ENCODE assay signal across 26 cellular contexts in genomic region chr17:39130205-39130604, GRCh38. TPM values are rescaled to one million over a fixed set of nuclear protein-coding genes. Genes with fewer than 3 reads are reported as not detected.
DNase-seq lines count a peak whose midpoint lies in the region; ATAC-seq, FAIRE-seq and TF ChIP-seq lines count a peak whose summit lies in the region.
"Had no signal": no experiment of that assay in that cellular context is flagged by ENCODE, and none has a peak within 500 bp of the region (broad histone marks: within the 10 kb centered on the region; RNA-seq: fewer than 3 reads in every experiment).

No MANE protein-coding gene starts in this region.

- no peak overlapping the region for H2AFZ ChIP-seq in K562 (ENCODE audit: low read depth, low read length)

- no peaks in the 10 kb centered on the region for H3K9me1 ChIP-seq in K562 (ENCODE audit: control insufficient read depth, insufficient read depth, low read length)

- no peaks in the 10 kb centered on the region for H4K20me1 ChIP-seq in K562 (replicated peaks; ENCODE audit: control insufficient read depth, insufficient read depth, low read length)
- H4K20me1 ChIP-seq: BLaER1 had no signal

- 87 to 96% (median 96%) methylated on average over 3 of the region's 3 CpGs for WGBS in heart left ventricle, 4 donors
- WGBS in K562 (ENCODE audit: insufficient coverage, low coverage, missing lambda C conversion rate): 53% methylated on average over 3 of the region's 3 CpGs

- ATAC-seq in heart left ventricle: no peak
- ATAC-seq in K562: no peak
- ATAC-seq: CD8-positive, alpha-beta T cell had no signal

- H3K27ac Mint-ChIP-seq in nephron: peak overlapping the region in 2 of 3 experiments; percentile 15 to 63
- H3K27ac Mint-ChIP-seq: CD14-positive monocyte; CD4-positive, alpha-beta T cell; CD8-positive, alpha-beta T cell had no signal

- H3K36me3 ChIP-seq in left ventricle myocardium inferior: no peaks in the 10 kb centered on the region
- peaks cover 0 to 4% (median 0%) of the 10 kb centered on the region in 9 donors for H3K36me3 ChIP-seq in heart left ventricle
- no peaks in the 10 kb centered on the region for H3K36me3 ChIP-seq in HEK293 (ENCODE audit: control insufficient read depth in 2 of 2, insufficient read depth in 1 of 2, low read length in 2 of 2)
- H3K36me3 ChIP-seq in K562 (ENCODE audit: control insufficient read depth, insufficient read depth, low read length): no peaks in the 10 kb centered on the region
- H3K36me3 ChIP-seq: BE2C, BLaER1 had no signal

- DNase-seq in left ventricle myocardium inferior (no peak), heart left ventricle (no peak), K562 (ENCODE audit: extremely low read depth in 1 of 4, low spot score in 3 of 4) (no peak), NCI-H510A treated with DMSO at 0.1 percent for 48 hours (lab: John Stamatoyannopoulos, UW) (no peak), iPS-NIHi7 (ENCODE audit: extremely low spot score) (no peak), cerebellum (ENCODE audit: low spot score) (no peak)
- DNase-seq: 8988T; ACHN; BE2C; C1 segment of cervical spinal cord; Caco-2; Calu3; CD4-positive, alpha-beta T cell; CD8-positive, alpha-beta T cell; DMS79 treated with DMSO at 0.1 percent for 48 hours; GF-D8 had no signal

- FAIRE-seq in K562 (lab: Jason Lieb, UNC): no peak
- FAIRE-seq: D721Med, G401.6, GM12891, GM19239 had no signal

- H3K27me3 ChIP-seq in left ventricle myocardium inferior (ENCODE audit: low read depth) (peaks cover 4% of the 10 kb centered on the region), heart left ventricle (no peaks in the 10 kb centered on the region), K562 (ENCODE audit: control insufficient read depth in 2 of 2, insufficient read depth in 2 of 2, low read length in 2 of 2) (peaks cover 13 to 29% of the 10 kb centered on the region in 2 experiments)
- H3K27me3 ChIP-seq: BE2C, BLaER1 had no signal

- no peak overlapping the region for H3K9ac ChIP-seq in K562 (ENCODE audit: insufficient read depth in 1 of 2, low read depth in 2 of 2, low read length in 2 of 2)
- H3K9ac ChIP-seq: BLaER1 had no signal

- in situ Hi-C loops in K562 (cut with MboI): no loop called here

- H3K27ac ChIP-seq in left ventricle myocardium inferior (replicated peaks) (peak overlapping the region; percentile 66), heart left ventricle (no peak overlapping the region), HEK293 (ENCODE audit: extremely low read depth, low read depth, low read length) (no peak overlapping the region), K562 (ENCODE audit: extremely low read depth, low read depth, low read length) (no peak overlapping the region)
- H3K27ac ChIP-seq: BLaER1 had no signal

- TF ChIP-seq EP300 in K562 (IDR thresholded peaks at IDR 0.05; ENCODE audit: low read length): no peak

- H3K4me1 ChIP-seq in left ventricle myocardium inferior (peaks cover 19% of the 10 kb centered on the region), heart left ventricle (peaks cover 0 to 23% (median 2%) of the 10 kb centered on the region in 12 donors), HEK293 (ENCODE audit: control insufficient read depth, insufficient read depth, low read length) (no peaks in the 10 kb centered on the region), K562 (replicated peaks in 1 of 2; ENCODE audit: control insufficient read depth in 2 of 2, insufficient read depth in 2 of 2, low read length in 2 of 2) (peaks cover 5 to 9% of the 10 kb centered on the region in 2 experiments; a peak in 3 of 5 replicates)
- H3K4me1 ChIP-seq: BE2C, Caco-2 had no signal

- H3K4me3 Mint-ChIP-seq in nephron: no peak overlapping the region
- H3K4me3 Mint-ChIP-seq: CD14-positive monocyte; CD4-positive, alpha-beta T cell; CD8-positive, alpha-beta T cell had no signal

- TF ChIP-seq RAD21 in K562 (CRISPR knock-in tag; conservative IDR thresholded peaks at IDR 0.05 in 1 of 2, IDR thresholded peaks at IDR 0.05 in 1 of 2): no peak

- H3K79me2 ChIP-seq in K562 (ENCODE audit: control insufficient read depth, insufficient read depth, low read length): no peaks in the 10 kb centered on the region

- intact Hi-C loops in left ventricle myocardium inferior (cut with micrococcal nuclease): no loop called here
- intact Hi-C loops in heart left ventricle (cut with DNase I): no loop called here
- intact Hi-C loops in K562 (cut with micrococcal nuclease): no loop called here

- no peak overlapping the region for H3K4me3 ChIP-seq in left ventricle myocardium inferior
- no peak overlapping the region for H3K4me3 ChIP-seq in heart left ventricle
- no peak overlapping the region for H3K4me3 ChIP-seq in HEK293 (ENCODE audit: low read depth, low read length)
- H3K4me3 ChIP-seq in K562: no peak overlapping the region
- H3K4me3 ChIP-seq: BLaER1 had no signal

- peaks cover 15% of the 10 kb centered on the region for H3K27me3 Mint-ChIP-seq in nephron (ENCODE audit: low read depth)
- H3K27me3 Mint-ChIP-seq: CD4-positive, alpha-beta T cell had no signal

- POLR2A ChIA-PET in HEK293 (lab: Yijun Ruan, JAX): no interaction called here
- POLR2A ChIA-PET in K562 (lab: Yijun Ruan, JAX): no interaction called here

- H3K36me3 Mint-ChIP-seq in nephron (ENCODE audit: low read depth): no peaks in the 10 kb centered on the region
- H3K36me3 Mint-ChIP-seq: CD14-positive monocyte had no signal

- H3K4me2 ChIP-seq in K562 (ENCODE audit: insufficient read depth, low read length): no peak overlapping the region
- H3K4me2 ChIP-seq: BLaER1 had no signal

- CTCF ChIA-PET in HEK293 (lab: Yijun Ruan, JAX): no interaction called here
- CTCF ChIA-PET in K562 (lab: Yijun Ruan, JAX; ENCODE audit: low intra/inter-chr PET ratio): no interaction called here

- TF ChIP-seq CTCF in left ventricle myocardium inferior (IDR thresholded peaks at IDR 0.05; ENCODE audit: borderline replicate concordance): no peak
- TF ChIP-seq CTCF in heart left ventricle (IDR thresholded peaks at IDR 0.05): no peak
- no peak for TF ChIP-seq CTCF in HEK293 (tag by site-specific recombination; IDR thresholded peaks at IDR 0.05)
- no peak for TF ChIP-seq CTCF in K562 (IDR thresholded peaks at IDR 0.05 in 2 of 3, conservative IDR thresholded peaks at IDR 0.05 in 1 of 3; ENCODE audit: insufficient read depth in 2 of 3, low read depth in 1 of 3, low read length in 3 of 3)
- TF ChIP-seq CTCF in nephron (IDR thresholded peaks at IDR 0.05; ENCODE audit: unreplicated experiment in 3 of 3): no peak

- no peaks in the 10 kb centered on the region for H3K9me3 Mint-ChIP-seq in nephron
- H3K9me3 Mint-ChIP-seq: CD4-positive, alpha-beta T cell; CD8-positive, alpha-beta T cell had no signal

- H3K4me1 Mint-ChIP-seq in nephron: peaks cover 25% of the 10 kb centered on the region
- H3K4me1 Mint-ChIP-seq: CD14-positive monocyte had no signal

- H3K9me3 ChIP-seq in left ventricle myocardium inferior (replicated peaks) (no peaks in the 10 kb centered on the region), heart left ventricle (no peaks in the 10 kb centered on the region), HEK293 (ENCODE audit: control insufficient read depth, insufficient read depth, low read depth, low read length) (no peaks in the 10 kb centered on the region), K562 (replicated peaks; ENCODE audit: control insufficient read depth, insufficient read depth, low read depth, low read length) (no peaks in the 10 kb centered on the region)
- H3K9me3 ChIP-seq: BE2C, BLaER1, Caco-2 had no signal

- TF ChIP-seq POLR2A in heart left ventricle (IDR thresholded peaks at IDR 0.05) (no peak), K562 (conservative IDR thresholded peaks at IDR 0.05) (no peak)

- BruUV-seq in K562 (replicated peaks; lab: Mats Ljungman, UMichigan): no TSS peak

RNA-seq across cellular contexts. Expression of gene PLXDC1, which starts 21.2 kb away (rescaled TPM):
- total RNA-seq in left ventricle myocardium inferior: 12.2 TPM
- 10 to 100 TPM in 7 of 9 donors, 1 to 10 TPM in 2; 6.3 to 17.4 (median 13.8) TPM for total RNA-seq in heart left ventricle
- polyA plus RNA-seq in heart left ventricle: 10 to 100 TPM in 1 of 2 donors, 1 to 10 TPM in 1; 4.8 to 13.3 TPM
- not detected in 2 replicates for total RNA-seq in K562 (2011; cell fraction: chromatin; rRNA removed; ENCODE audit: low replicate concordance)
- total RNA-seq in K562 (2011; cell fraction: nucleolus; rRNA removed): not detected in 2 replicates
- total RNA-seq in K562 (2011; cell fraction: nucleoplasm; rRNA removed): not detected in 2 replicates
- total RNA-seq in K562 (2014; rRNA removed): not detected in 2 replicates
- total RNA-seq in K562 (2014; rRNA removed; fragmentation: Illumina TruSeq; extraction: Trizol): not detected in 2 replicates
- total RNA-seq in K562 (2015; rRNA removed; fragmentation: Illumina TruSeq; extraction: Trizol): not detected in 2 replicates
- total RNA-seq in K562 (2021): not detected in 2 replicates
- 0.11 TPM in 1 of 2 replicates, not detected in the other for polyA plus RNA-seq in K562 (2011; rRNA removed)
- not detected in 2 replicates for polyA plus RNA-seq in K562 (2011; cell fraction: cytosol; rRNA removed)
- 0.21 and 0.29 TPM in 2 replicates for polyA plus RNA-seq in K562 (2011; cell fraction: nucleus; rRNA removed)
- polyA plus RNA-seq in K562 (2012): 0.01 and 0.03 TPM in 2 replicates
- not detected in 2 replicates for polyA plus RNA-seq in K562 (2014; fragmentation: Illumina TruSeq; extraction: Trizol)
- polyA plus RNA-seq in K562 (2014; fragmentation: Nextera tagmentation; extraction: Ambion mirVana): not detected
- not detected in 2 replicates for polyA plus RNA-seq in K562 (2014; rRNA removed)
- not detected in 2 replicates for polyA minus RNA-seq in K562 (2011; rRNA and poly(A)+ RNA removed)
- polyA minus RNA-seq in K562 (2011; cell fraction: cytosol; rRNA and poly(A)+ RNA removed): not detected in 2 replicates
- not detected in 2 replicates for polyA minus RNA-seq in K562 (2011; cell fraction: nucleus; rRNA and poly(A)+ RNA removed)
- total RNA-seq in cerebellum: 14.6 TPM
- polyA plus RNA-seq: CD14-positive monocyte had no signal

RNA-seq across cellular contexts. Expression of gene ARL5C, which starts 35.8 kb away (rescaled TPM):
- total RNA-seq in left ventricle myocardium inferior (not detected), heart left ventricle (not detected), K562 (2014; rRNA removed) (not detected in 2 replicates), K562 (2014; rRNA removed; fragmentation: Illumina TruSeq; extraction: Trizol) (not detected in 2 replicates), K562 (2015; rRNA removed; fragmentation: Illumina TruSeq; extraction: Trizol) (not detected in 2 replicates), K562 (2021) (not detected in 2 replicates), cerebellum (not detected)
- polyA plus RNA-seq in heart left ventricle (not detected), K562 (2011; rRNA removed) (not detected in 2 replicates), K562 (2014; fragmentation: Illumina TruSeq; extraction: Trizol) (not detected in 2 replicates), K562 (2014; fragmentation: Nextera tagmentation; extraction: Ambion mirVana) (not detected), K562 (2014; rRNA removed) (not detected in 2 replicates)
- 0.16 TPM in 1 of 2 replicates, not detected in the other for total RNA-seq in K562 (2011; cell fraction: chromatin; rRNA removed; ENCODE audit: low replicate concordance)
- not detected in 2 replicates for total RNA-seq in K562 (2011; cell fraction: nucleolus; rRNA removed)
- total RNA-seq in K562 (2011; cell fraction: nucleoplasm; rRNA removed): not detected in 2 replicates
- polyA plus RNA-seq in K562 (2011; cell fraction: cytosol; rRNA removed): not detected in 2 replicates
- not detected in 2 replicates for polyA plus RNA-seq in K562 (2011; cell fraction: nucleus; rRNA removed)
- not detected in 2 replicates for polyA plus RNA-seq in K562 (2012)
- polyA minus RNA-seq in K562 (2011; rRNA and poly(A)+ RNA removed): not detected in 2 replicates
- polyA minus RNA-seq in K562 (2011; cell fraction: cytosol; rRNA and poly(A)+ RNA removed): not detected in 2 replicates
- not detected in 2 replicates for polyA minus RNA-seq in K562 (2011; cell fraction: nucleus; rRNA and poly(A)+ RNA removed)
- total RNA-seq: A673; Caco-2; Calu3; CD4-positive, alpha-beta T cell; CD8-positive, alpha-beta T cell had no signal
- polyA plus RNA-seq: AG04450, CD14-positive monocyte had no signal
